21 cellular contexts compared by ENCODE assay signal in the genomic region with DNA sequence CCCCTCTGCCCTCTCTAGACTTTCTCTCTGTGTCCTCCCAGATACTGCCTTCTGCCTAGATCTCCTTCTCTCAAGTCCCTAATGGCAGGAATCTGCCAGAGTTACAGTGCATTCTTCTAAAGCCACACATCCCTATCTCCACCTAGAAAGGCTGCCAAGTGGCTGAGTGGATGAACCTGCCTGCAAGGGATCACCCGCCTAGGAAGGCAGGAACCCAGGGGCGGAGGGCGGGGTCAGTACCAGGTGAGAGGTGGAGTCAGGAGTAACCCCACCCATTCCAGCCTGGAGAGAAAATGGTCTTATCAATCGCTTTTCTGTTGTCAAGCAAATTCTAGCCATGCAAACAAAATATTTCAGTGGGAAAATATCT.
DNase-seq lines count a peak whose midpoint lies in the region; ATAC-seq, FAIRE-seq and TF ChIP-seq lines count a peak whose summit lies in the region.
"Had no signal": no experiment of that assay in that cellular context is flagged by ENCODE, and none has a peak within 500 bp of the region (broad histone marks: within the 10 kb centered on the region; RNA-seq: fewer than 3 reads in every experiment).

No MANE protein-coding gene starts in this region.

- no peak for TF ChIP-seq RAD21 in HepG2 (CRISPR knock-in tag; IDR thresholded peaks at IDR 0.05)

- TF ChIP-seq EP300 in HepG2 (IDR thresholded peaks at IDR 0.05; ENCODE audit: low read depth in 2 of 2, low read length in 2 of 2) (no peak), HepG2 (CRISPR knock-in tag; IDR thresholded peaks at IDR 0.05; ENCODE audit: borderline replicate concordance) (no peak)

- no peaks in the 10 kb centered on the region for H3K9me3 ChIP-seq in AG04450 (ENCODE audit: control insufficient read depth, insufficient read depth, low read length)
- H3K9me3 ChIP-seq in astrocyte (ENCODE audit: insufficient read depth, low read depth, low read length) = no peaks in the 10 kb centered on the region
- H3K9me3 ChIP-seq in HepG2 (ENCODE audit: low read length) = no peaks in the 10 kb centered on the region
- H3K9me3 ChIP-seq: suprapubic skin had no signal

- H3K4me1 Mint-ChIP-seq in astrocyte (ENCODE audit: low read depth, unreplicated experiment) = peaks cover 73% of the 10 kb centered on the region

- H3K36me3 Mint-ChIP-seq in astrocyte (ENCODE audit: low read depth, unreplicated experiment) = peaks cover 20% of the 10 kb centered on the region
- H3K36me3 Mint-ChIP-seq: activated CD8-positive, alpha-beta memory T cell treated with anti-CD3 and anti-CD28 coated beads, Interleukin-2, amount 10 ng/mL, durations not matched to agents 7 days and 5 days; CD4-positive, CD25-positive, alpha-beta regulatory T cell had no signal

- no peak for FAIRE-seq in astrocyte (lab: Jason Lieb, UNC)
- FAIRE-seq in HepG2 (lab: Jason Lieb, UNC) = no peak
- FAIRE-seq: frontal cortex, GM12891 had no signal

- H3K27me3 ChIP-seq in AG04450 (ENCODE audit: control insufficient read depth, insufficient read depth, low read length) (no peaks in the 10 kb centered on the region), H7 (ENCODE audit: control insufficient read depth, insufficient read depth, low read length) (no peaks in the 10 kb centered on the region), astrocyte (ENCODE audit: insufficient read depth, low read length) (no peaks in the 10 kb centered on the region), HepG2 (ENCODE audit: control insufficient read depth in 1 of 2, insufficient read depth in 2 of 2, low read length in 2 of 2) (no peaks in the 10 kb centered on the region)
- H3K27me3 ChIP-seq: suprapubic skin had no signal

- WGBS in HepG2 (ENCODE audit: low lambda C conversion rate) = 100% methylated on average over 4 of the region's 4 CpGs

- CTCF ChIA-PET in AG04450 (lab: Charles Lee) (interaction anchor here (1.0 to 2.2 kb wide), 4 partner anchors 9 to 224 kb away, joined by 3 to 14 read pairs (median 4); no protein-coding TSS in a partner anchor), HepG2 (lab: Yijun Ruan, JAX; ENCODE audit: low intra/inter-chr PET ratio, low total read pairs) (no interaction called here)

- H3K4me1 ChIP-seq in astrocyte (ENCODE audit: insufficient read depth, low read length) (peaks cover 70% of the 10 kb centered on the region), HepG2 (ENCODE audit: insufficient read depth, low read length) (peaks cover 97% of the 10 kb centered on the region)

- H3K9ac ChIP-seq in astrocyte (ENCODE audit: low read length) = no peak overlapping the region
- H3K9ac ChIP-seq in HepG2 (ENCODE audit: insufficient read depth, low read depth, low read length) = no peak overlapping the region
- H3K9ac ChIP-seq: parathyroid adenoma had no signal

- H2AFZ ChIP-seq in astrocyte (ENCODE audit: low read depth, low read length) (no peak overlapping the region), HepG2 (ENCODE audit: low read length) (no peak overlapping the region)
- H2AFZ ChIP-seq: parathyroid adenoma had no signal

- no peak for TF ChIP-seq POLR2A in HepG2 (IDR thresholded peaks at IDR 0.05; ENCODE audit: insufficient read depth in 1 of 2, low read depth in 2 of 2, low read length in 2 of 2)

- H3K27ac Mint-ChIP-seq in astrocyte (ENCODE audit: unreplicated experiment) = no peak overlapping the region
- H3K27ac Mint-ChIP-seq: activated CD8-positive, alpha-beta memory T cell treated with anti-CD3 and anti-CD28 coated beads, Interleukin-2, amount 10 ng/mL, durations not matched to agents 7 days and 5 days; CD4-positive, CD25-positive, alpha-beta regulatory T cell had no signal

- H3K36me3 ChIP-seq in H7 (replicated peaks; ENCODE audit: control insufficient read depth, insufficient read depth, low read length) (no peaks in the 10 kb centered on the region), astrocyte (ENCODE audit: insufficient read depth, low read length) (no peaks in the 10 kb centered on the region), HepG2 (replicated peaks in 1 of 2; ENCODE audit: control insufficient read depth in 1 of 2, insufficient read depth in 2 of 2, low read length in 2 of 2) (no peaks in the 10 kb centered on the region; a peak in 1 of 5 replicates)
- H3K36me3 ChIP-seq: suprapubic skin, WERI-Rb-1 had no signal

- no peaks in the 10 kb centered on the region for H3K27me3 Mint-ChIP-seq in astrocyte (ENCODE audit: low read depth, unreplicated experiment)
- H3K27me3 Mint-ChIP-seq: CD4-positive, CD25-positive, alpha-beta regulatory T cell had no signal

- peaks cover 63% of the 10 kb centered on the region for H4K20me1 ChIP-seq in astrocyte (ENCODE audit: insufficient read depth, low read length)
- no peaks in the 10 kb centered on the region for H4K20me1 ChIP-seq in HepG2 (ENCODE audit: insufficient read depth, low read length)

- in situ Hi-C loops in HepG2 (cut with HindIII; ENCODE audit: extremely low pct_ligation_motif_present, low pct_unique_long_range_greater_than_20kb) = no loop called here

- H3K27ac ChIP-seq in AG04450 (ENCODE audit: low read depth, low read length) (no peak overlapping the region), astrocyte (ENCODE audit: low read depth, low read length) (no peak overlapping the region), HepG2 (ENCODE audit: extremely low read length, insufficient read depth, low read length) (peak overlapping the region; percentile 20)
- H3K27ac ChIP-seq: parathyroid adenoma, suprapubic skin, WERI-Rb-1 had no signal

- BruUV-seq in HepG2 (replicated peaks; lab: Mats Ljungman, UMichigan) = no TSS peak

- no peak for DNase-seq in AG04450 (ENCODE audit: low read depth, low spot score)
- DNase-seq in H7 = peak; percentile 64
- DNase-seq in astrocyte (ENCODE audit: low read depth) = peak; percentile 66
- DNase-seq in HepG2 (ENCODE audit: low spot score) = no peak
- DNase-seq in AML-193 (lab: John Stamatoyannopoulos, UW) = no peak
- no peak for DNase-seq in nucleus accumbens (lab: John Stamatoyannopoulos, UW)
- no peak for DNase-seq in NCI-H2171 (lab: John Stamatoyannopoulos, UW)
- DNase-seq: activated CD8-positive, alpha-beta memory T cell treated with anti-CD3 and anti-CD28 coated beads, Interleukin-2, amount 10 ng/mL, durations not matched to agents 7 days and 5 days; activated gamma-delta T cell; CD4-positive, CD25-positive, alpha-beta regulatory T cell; midbrain; MM.1S; NCI-H2107; stimulated activated CD4-positive, alpha-beta T cell treated with anti-CD3 and anti-CD28 coated beads, Interleukin-12 subunit alpha, Interleukin-12 subunit beta, amount 100 ng/mL, for 4 hours; SW 1271; WERI-Rb-1 had no signal

- H3K4me2 ChIP-seq in astrocyte (ENCODE audit: low read length) (no peak overlapping the region), HepG2 (ENCODE audit: low read depth, low read length) (no peak overlapping the region)

- H3K4me3 Mint-ChIP-seq in astrocyte (ENCODE audit: unreplicated experiment) = no peak overlapping the region
- H3K4me3 Mint-ChIP-seq: activated CD8-positive, alpha-beta memory T cell treated with anti-CD3 and anti-CD28 coated beads, Interleukin-2, amount 10 ng/mL, durations not matched to agents 7 days and 5 days had no signal

- TF ChIP-seq CTCF in AG04450 (IDR thresholded peaks at IDR 0.05; ENCODE audit: low read depth, low read length) = peak; percentile 7; the same call in 1 of the 2 replicates
- TF ChIP-seq CTCF in astrocyte (IDR thresholded peaks at IDR 0.05; ENCODE audit: insufficient read depth, low read depth, low read length) = no peak
- no peak for TF ChIP-seq CTCF in HepG2 (CRISPR knock-in tag; IDR thresholded peaks at IDR 0.05)

- intact Hi-C loops in HepG2 (cut with micrococcal nuclease; ENCODE audit: unreplicated experiment) = no loop called here

- H3K9me3 Mint-ChIP-seq in astrocyte (ENCODE audit: unreplicated experiment) = no peaks in the 10 kb centered on the region
- H3K9me3 Mint-ChIP-seq: CD4-positive, CD25-positive, alpha-beta regulatory T cell had no signal

- H3K79me2 ChIP-seq in astrocyte (ENCODE audit: insufficient read depth, low read length) (peaks cover 91% of the 10 kb centered on the region), HepG2 (ENCODE audit: insufficient read depth, low read length) (peaks cover 10% of the 10 kb centered on the region)
- H3K79me2 ChIP-seq: parathyroid adenoma had no signal

- POLR2A ChIA-PET in AG04450 (lab: Yijun Ruan, JAX) = no interaction called here
- POLR2A ChIA-PET in HepG2 (lab: Yijun Ruan, JAX) = interaction anchor here (1.1 to 9.3 kb wide), 7 partner anchors 8 to 789 kb away, joined by 3 to 214 read pairs (median 5); partner anchors contain the start of gene RPL5

- H3K4me3 ChIP-seq in AG04450 (ENCODE audit: low read depth, low read length) (no peak overlapping the region), H7 (ENCODE audit: insufficient read depth, low read depth, low read length) (no peak overlapping the region), astrocyte (ENCODE audit: insufficient read depth, low read depth, low read length) (no peak overlapping the region), HepG2 (replicated peaks in 1 of 3; ENCODE audit: insufficient read depth in 1 of 3, low read depth in 2 of 3, low read length in 3 of 3) (no peak overlapping the region)
- H3K4me3 ChIP-seq: suprapubic skin had no signal

- ATAC-seq in HepG2 = no peak
- no peak for ATAC-seq in HG02884 (IDR thresholded peaks at IDR 0.05; ENCODE audit: unreplicated experiment)
- ATAC-seq: activated CD8-positive, alpha-beta memory T cell treated with anti-CD3 and anti-CD28 coated beads, Interleukin-2, amount 10 ng/mL, durations not matched to agents 7 days and 5 days had no signal

TF ChIP-seq in HepG2, 621 proteins besides CTCF, POLR2A, EP300 and RAD21 (continues in another document):
- TF ChIP-seq ISL2 (CRISPR knock-in tag; IDR thresholded peaks at IDR 0.05) (no peak), ZNF546 (CRISPR knock-in tag; conservative IDR thresholded peaks at IDR 0.05) (no peak), ZBTB46 (CRISPR knock-in tag; IDR thresholded peaks at IDR 0.05; ENCODE audit: borderline replicate concordance) (no peak), ZMAT3 (CRISPR knock-in tag; conservative IDR thresholded peaks at IDR 0.05) (no peak), NFYB (CRISPR knock-in tag; IDR thresholded peaks at IDR 0.05) (no peak), HNRNPLL (IDR thresholded peaks at IDR 0.05; ENCODE audit: low read depth, low read length, poor library complexity, severe bottlenecking) (no peak), ZNF234 (CRISPR knock-in tag; conservative IDR thresholded peaks at IDR 0.05) (no peak)

Comparison
In these comparisons a context has a peak if more than half of its experiments do, and no peak if none do; other contexts are left out.
1. DNase-seq: peak in H7 (single experiment) and astrocyte (single experiment); none in AG04450 (single experiment), HepG2 (single experiment), AML-193 (0 of 2), nucleus accumbens (0 of 56) and NCI-H2171 (single experiment).